ENCODE assay signal across 11 cellular contexts in the genomic region with DNA sequence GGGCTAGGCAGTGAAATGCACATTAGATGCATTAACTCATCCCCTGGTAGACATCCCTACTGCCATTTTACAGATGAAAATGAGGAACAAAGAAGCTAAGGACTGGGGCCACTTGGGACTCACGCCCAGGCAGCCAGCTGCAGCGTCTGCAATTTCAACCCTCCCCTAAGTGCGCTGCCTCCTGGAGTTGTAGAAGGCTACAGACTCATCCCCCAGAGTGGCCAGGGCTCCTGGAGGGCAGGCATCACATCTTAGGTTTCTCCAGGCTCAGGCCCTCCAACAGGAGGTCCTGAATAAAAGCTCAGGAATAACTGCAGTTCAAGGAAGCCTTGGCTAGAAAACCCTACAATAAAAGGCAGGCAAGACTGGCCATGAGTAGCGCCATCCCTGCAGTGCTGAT. TPM values are rescaled to one million over a fixed set of nuclear protein-coding genes. Genes with fewer than 3 reads are reported as not detected.
A peak's percentile ranks its signal among the peaks of the same experiment; 100 is the strongest.
DNase-seq lines count a peak whose midpoint lies in the region; ATAC-seq and TF ChIP-seq lines count a peak whose summit lies in the region.
"Had no signal": no experiment of that assay in that cellular context is flagged by ENCODE, and none has a peak within 500 bp of the region (broad histone marks: within the 10 kb centered on the region; RNA-seq: fewer than 3 reads in every experiment).

No MANE protein-coding gene starts in this region.

- peak overlapping the region; percentile 26 to 86 for H3K27ac ChIP-seq in uterus

- no peaks in the 10 kb centered on the region for H3K27me3 Mint-ChIP-seq in activated naive CD4-positive, alpha-beta T cell treated with anti-CD3 and anti-CD28 coated beads, Interleukin-2, amount 10 ng/mL, durations not matched to agents 7 days and 5 days
- H3K27me3 Mint-ChIP-seq in chondrocyte (ENCODE audit: low read depth) (no peaks in the 10 kb centered on the region), natural killer cell (ENCODE audit: low read depth in 2 of 2) (no peaks in the 10 kb centered on the region)

- intact Hi-C loops in natural killer cell (cut with micrococcal nuclease), result no loop called here
- intact Hi-C loops in uterus (cut with DNase I; ENCODE audit: low total_unique reads), result no loop called here

- H3K4me1 ChIP-seq in uterus, result peaks cover 29 to 38% of the 10 kb centered on the region in 2 donors

- H3K36me3 ChIP-seq in uterus, result no peaks in the 10 kb centered on the region

- H3K4me1 Mint-ChIP-seq in activated naive CD4-positive, alpha-beta T cell treated with anti-CD3 and anti-CD28 coated beads, Interleukin-2, amount 10 ng/mL, durations not matched to agents 7 days and 5 days, result peaks cover 82% of the 10 kb centered on the region
- peaks cover 93% of the 10 kb centered on the region for H3K4me1 Mint-ChIP-seq in chondrocyte (ENCODE audit: low read depth)
- H3K4me1 Mint-ChIP-seq in natural killer cell, result peaks cover 82 to 89% of the 10 kb centered on the region in 2 donors

- CTCF ChIA-PET in activated naive CD4-positive, alpha-beta T cell treated with anti-CD3 and anti-CD28 coated beads, Interleukin-2, amount 10 ng/mL, durations not matched to agents 7 days and 5 days (lab: Charles Lee), result interaction anchor here (1.6 kb wide), 1 partner anchor 24 kb away, joined by 3 read pairs; no protein-coding TSS in a partner anchor

- no peaks in the 10 kb centered on the region for H3K27me3 ChIP-seq in uterus

- no peak overlapping the region for H3K4me3 Mint-ChIP-seq in activated naive CD4-positive, alpha-beta T cell treated with anti-CD3 and anti-CD28 coated beads, Interleukin-2, amount 10 ng/mL, durations not matched to agents 7 days and 5 days
- H3K4me3 Mint-ChIP-seq in chondrocyte (ENCODE audit: unreplicated experiment) (no peak overlapping the region), natural killer cell (peak overlapping the region; percentile 37)

- H3K9me3 ChIP-seq in uterus, result no peaks in the 10 kb centered on the region

- no peak for DNase-seq in activated naive CD4-positive, alpha-beta T cell treated with anti-CD3 and anti-CD28 coated beads, Interleukin-2, amount 50 U/mL, for 72 hours (ENCODE audit: low spot score in 2 of 2)
- DNase-seq in activated naive CD4-positive, alpha-beta T cell treated with anti-CD3 and anti-CD28 coated beads, Interleukin-2, amount 10 ng/mL, durations not matched to agents 7 days and 5 days, result no peak
- DNase-seq in chondrocyte (ENCODE audit: low spot score) (no peak), natural killer cell (no peak), uterus (no peak), KG1 (lab: John Stamatoyannopoulos, UW) (no peak)
- DNase-seq: GOT3, NCI-H1930 had no signal

- no peak for ATAC-seq in activated naive CD4-positive, alpha-beta T cell treated with anti-CD3 and anti-CD28 coated beads, Interleukin-2, amount 50 U/mL, for 72 hours
- ATAC-seq in natural killer cell (no peak), HG02623 (IDR thresholded peaks at IDR 0.05; ENCODE audit: unreplicated experiment) (no peak), esophagus mucosa (no peak)

- TF ChIP-seq POLR2A in uterus (IDR thresholded peaks at IDR 0.05), result no peak

- no peak for TF ChIP-seq CTCF in chondrocyte (IDR thresholded peaks at IDR 0.05)
- no peak for TF ChIP-seq CTCF in natural killer cell (IDR thresholded peaks at IDR 0.05)
- no peak for TF ChIP-seq CTCF in uterus (IDR thresholded peaks at IDR 0.05)

- no peaks in the 10 kb centered on the region for H3K9me3 Mint-ChIP-seq in activated naive CD4-positive, alpha-beta T cell treated with anti-CD3 and anti-CD28 coated beads, Interleukin-2, amount 50 U/mL, for 72 hours
- H3K9me3 Mint-ChIP-seq in activated naive CD4-positive, alpha-beta T cell treated with anti-CD3 and anti-CD28 coated beads, Interleukin-2, amount 10 ng/mL, durations not matched to agents 7 days and 5 days, result no peaks in the 10 kb centered on the region
- H3K9me3 Mint-ChIP-seq in chondrocyte (ENCODE audit: low read depth) (no peaks in the 10 kb centered on the region), natural killer cell (no peaks in the 10 kb centered on the region)

- peaks cover 8 to 12% of the 10 kb centered on the region in 2 donors for H3K36me3 Mint-ChIP-seq in activated naive CD4-positive, alpha-beta T cell treated with anti-CD3 and anti-CD28 coated beads, Interleukin-2, amount 50 U/mL, for 72 hours
- H3K36me3 Mint-ChIP-seq in activated naive CD4-positive, alpha-beta T cell treated with anti-CD3 and anti-CD28 coated beads, Interleukin-2, amount 10 ng/mL, durations not matched to agents 7 days and 5 days, result peaks cover 44% of the 10 kb centered on the region
- no peaks in the 10 kb centered on the region for H3K36me3 Mint-ChIP-seq in chondrocyte (ENCODE audit: low read depth)
- H3K36me3 Mint-ChIP-seq in natural killer cell, result no peaks in the 10 kb centered on the region

- H3K4me3 ChIP-seq in uterus, result no peak overlapping the region
- H3K4me3 ChIP-seq: lung had no signal

- H3K27ac Mint-ChIP-seq in activated naive CD4-positive, alpha-beta T cell treated with anti-CD3 and anti-CD28 coated beads, Interleukin-2, amount 50 U/mL, for 72 hours, result peak overlapping the region; percentile 44 to 56
- H3K27ac Mint-ChIP-seq in activated naive CD4-positive, alpha-beta T cell treated with anti-CD3 and anti-CD28 coated beads, Interleukin-2, amount 10 ng/mL, durations not matched to agents 7 days and 5 days, result no peak overlapping the region
- H3K27ac Mint-ChIP-seq in chondrocyte (ENCODE audit: unreplicated experiment) (peak overlapping the region; percentile 84), natural killer cell (peak overlapping the region; percentile 87 to 88)

RNA-seq across cellular contexts. Expression of a gene that starts 31.5 kb away (rescaled TPM):
- total RNA-seq in activated naive CD4-positive, alpha-beta T cell treated with anti-CD3 and anti-CD28 coated beads, Interleukin-2, amount 50 U/mL, for 72 hours, result 100 to 1,000 TPM; 404 to 419 TPM
- total RNA-seq in chondrocyte (285 to 353 TPM (median 352 TPM) in 3 replicates), natural killer cell (100 to 1,000 TPM; 369 to 393 (median 375) TPM), uterus (100 to 1,000 TPM in 3 of 4 donors, 10 to 100 TPM in 1; 94.4 to 281 (median 141) TPM), esophagus mucosa (262 TPM)
